Comparison of ENCODE assay signal across 13 cellular contexts in the genomic region with DNA sequence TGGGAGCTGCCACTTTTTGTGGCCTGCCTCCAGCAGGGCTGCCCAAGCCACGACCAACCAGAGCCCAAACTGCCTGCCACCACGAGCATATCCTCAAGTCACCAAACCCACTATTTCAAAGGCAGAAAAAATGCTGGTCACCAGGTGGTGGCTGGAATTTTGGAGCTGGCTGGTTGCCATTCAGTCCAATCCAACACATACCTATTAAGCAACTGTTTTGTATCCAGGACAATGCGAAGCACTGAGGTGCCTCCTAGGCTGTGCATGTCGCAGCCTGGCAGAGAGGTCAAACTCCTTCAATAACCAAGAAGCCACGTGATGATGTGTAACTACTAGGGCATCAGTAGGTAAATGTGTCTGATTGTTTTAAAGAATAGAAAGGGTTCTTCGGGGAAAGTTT.
DNase-seq lines count a peak whose midpoint lies in the region; ATAC-seq and TF ChIP-seq lines count a peak whose summit lies in the region.
"Had no signal": no experiment of that assay in that cellular context is flagged by ENCODE, and none has a peak within 500 bp of the region (broad histone marks: within the 10 kb centered on the region; RNA-seq: fewer than 3 reads in every experiment).

No MANE protein-coding gene starts in this region.

- intact Hi-C loops in Calu3 (cut with micrococcal nuclease; ENCODE audit: unreplicated experiment) (no loop called here), psoas muscle (cut with DNase I) (no loop called here)

- H3K36me3 ChIP-seq in hepatocyte (replicated peaks; ENCODE audit: insufficient read depth, low read depth) (no peaks in the 10 kb centered on the region), psoas muscle (ENCODE audit: insufficient read depth in 1 of 2, low read depth in 1 of 2) (no peaks in the 10 kb centered on the region)

- H3K27ac Mint-ChIP-seq in Calu3 (ENCODE audit: unreplicated experiment) (peak overlapping the region; percentile 89), T-helper 17 cell (peak overlapping the region; percentile 62)

- TF ChIP-seq CTCF in Calu3 (IDR thresholded peaks at IDR 0.05; ENCODE audit: unreplicated experiment) (no peak), hepatocyte (IDR thresholded peaks at IDR 0.05; ENCODE audit: poor library complexity) (no peak), psoas muscle (IDR thresholded peaks at IDR 0.05) (no peak), GM10266 (IDR thresholded peaks at IDR 0.05; ENCODE audit: control insufficient read depth, insufficient read depth, low read depth, missing control alignments) (no peak)

- POLR2A ChIA-PET in HEK293T (lab: Yijun Ruan, JAX): no interaction called here

- ATAC-seq in T-helper 17 cell: no peak
- peak in 3 of 4 donors; percentile 42 to 54 (median 54) for ATAC-seq in psoas muscle

- peaks cover 3% of the 10 kb centered on the region for H3K9me3 Mint-ChIP-seq in Calu3 (ENCODE audit: low read depth, unreplicated experiment)

- H3K4me2 ChIP-seq in hepatocyte: no peak overlapping the region

- no peak overlapping the region for H2AFZ ChIP-seq in hepatocyte

- 88% methylated on average over 6 of the region's 6 CpGs for WGBS in hepatocyte (ENCODE audit: low lambda C conversion rate, missing lambda C conversion rate)
- 59 to 73% (median 65%) methylated on average over 6 of the region's 6 CpGs for WGBS in psoas muscle, 3 donors

- H3K36me3 Mint-ChIP-seq in Calu3 (ENCODE audit: insufficient read depth, unreplicated experiment) (peaks cover 7% of the 10 kb centered on the region), T-helper 17 cell (ENCODE audit: low read depth) (no peaks in the 10 kb centered on the region)

- peaks cover 40% of the 10 kb centered on the region for H3K4me1 Mint-ChIP-seq in Calu3 (ENCODE audit: low read depth, unreplicated experiment)
- peaks cover 7% of the 10 kb centered on the region for H3K4me1 Mint-ChIP-seq in T-helper 17 cell

- H3K27me3 ChIP-seq in hepatocyte: no peaks in the 10 kb centered on the region
- H3K27me3 ChIP-seq in psoas muscle (ENCODE audit: insufficient read depth in 3 of 3, low read length in 2 of 3): no peaks in the 10 kb centered on the region

- H3K4me1 ChIP-seq in hepatocyte (ENCODE audit: insufficient read depth) (peaks cover 14% of the 10 kb centered on the region), psoas muscle (peaks cover 5% of the 10 kb centered on the region)

- DNase-seq in Calu3 (peak; percentile 51), T-helper 17 cell (no peak), hepatocyte (ENCODE audit: low spot score) (no peak), psoas muscle (no peak), AG08395 (ENCODE audit: low spot score) (no peak), GM10266 (ENCODE audit: extremely low spot score) (no peak), HEK293T (ENCODE audit: extremely low spot score) (no peak)
- no peak for DNase-seq in stimulated activated CD4-positive, alpha-beta T cell treated with anti-CD3 and anti-CD28 coated beads, Interleukin-4, amount 100 ng/mL, for 1 hour
- DNase-seq: activated CD4-positive, alpha-beta T cell treated with anti-CD3 and anti-CD28 coated beads for 48 hours; AML-193; occipital lobe; stimulated activated CD4-positive, alpha-beta T cell treated with anti-CD3 and anti-CD28 coated beads, Interleukin-1b, Interleukin-23, amount 100 ng/mL, for 48 hours; T-helper 2 cell had no signal

- H3K27ac ChIP-seq in hepatocyte: peak overlapping the region; percentile 55
- no peak overlapping the region for H3K27ac ChIP-seq in psoas muscle

- no peaks in the 10 kb centered on the region for H4K20me1 ChIP-seq in hepatocyte (ENCODE audit: insufficient read depth, poor library complexity, severe bottlenecking)

- no peaks in the 10 kb centered on the region for H3K9me3 ChIP-seq in T-helper 17 cell (ENCODE audit: control insufficient read depth, low read length, poor library complexity, severe bottlenecking)
- no peaks in the 10 kb centered on the region for H3K9me3 ChIP-seq in hepatocyte (ENCODE audit: low read depth)
- no peaks in the 10 kb centered on the region for H3K9me3 ChIP-seq in psoas muscle

- no peaks in the 10 kb centered on the region for H3K9me2 ChIP-seq in hepatocyte (replicated peaks; ENCODE audit: insufficient read depth)

- H3K27me3 Mint-ChIP-seq in Calu3 (ENCODE audit: unreplicated experiment) (no peaks in the 10 kb centered on the region), T-helper 17 cell (no peaks in the 10 kb centered on the region)

- no TSS peak for BruUV-seq in Calu3 (replicated peaks; lab: Mats Ljungman, UMichigan)

- CTCF ChIA-PET in Calu3 (lab: Charles Lee) (interaction anchor here (0.9 kb wide), 1 partner anchor 22 kb away, joined by 3 read pairs; no protein-coding TSS in a partner anchor), HEK293T (lab: Yijun Ruan, JAX) (no interaction called here)

- H3K79me2 ChIP-seq in hepatocyte: no peaks in the 10 kb centered on the region

- H3K4me3 ChIP-seq in hepatocyte: no peak overlapping the region
- no peak overlapping the region for H3K4me3 ChIP-seq in psoas muscle

- peak overlapping the region; percentile 35 for H3K4me3 Mint-ChIP-seq in Calu3 (ENCODE audit: low read depth, unreplicated experiment)
- no peak overlapping the region for H3K4me3 Mint-ChIP-seq in T-helper 17 cell

TF ChIP-seq in HEK293T, 16 proteins besides CTCF, POLR2A, EP300 and RAD21:
- TF ChIP-seq SUZ12 (IDR thresholded peaks at IDR 0.05) (no peak), FOXA1 (IDR thresholded peaks at IDR 0.05) (no peak), TARDBP (IDR thresholded peaks at IDR 0.05) (no peak), FOXK2 (IDR thresholded peaks at IDR 0.05) (no peak), ZNF384 (IDR thresholded peaks at IDR 0.05) (no peak)
- TF ChIP-seq, protein P1, sequence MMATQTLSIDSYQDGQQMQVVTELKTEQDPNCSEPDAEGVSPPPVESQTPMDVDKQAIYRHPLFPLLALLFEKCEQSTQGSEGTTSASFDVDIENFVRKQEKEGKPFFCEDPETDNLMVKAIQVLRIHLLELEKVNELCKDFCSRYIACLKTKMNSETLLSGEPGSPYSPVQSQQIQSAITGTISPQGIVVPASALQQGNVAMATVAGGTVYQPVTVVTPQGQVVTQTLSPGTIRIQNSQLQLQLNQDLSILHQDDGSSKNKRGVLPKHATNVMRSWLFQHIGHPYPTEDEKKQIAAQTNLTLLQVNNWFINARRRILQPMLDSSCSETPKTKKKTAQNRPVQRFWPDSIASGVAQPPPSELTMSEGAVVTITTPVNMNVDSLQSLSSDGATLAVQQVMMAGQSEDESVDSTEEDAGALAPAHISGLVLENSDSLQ (IDR thresholded peaks at IDR 0.05): no peak
